ENCODE assay signal across 21 cellular contexts in the genomic region with DNA sequence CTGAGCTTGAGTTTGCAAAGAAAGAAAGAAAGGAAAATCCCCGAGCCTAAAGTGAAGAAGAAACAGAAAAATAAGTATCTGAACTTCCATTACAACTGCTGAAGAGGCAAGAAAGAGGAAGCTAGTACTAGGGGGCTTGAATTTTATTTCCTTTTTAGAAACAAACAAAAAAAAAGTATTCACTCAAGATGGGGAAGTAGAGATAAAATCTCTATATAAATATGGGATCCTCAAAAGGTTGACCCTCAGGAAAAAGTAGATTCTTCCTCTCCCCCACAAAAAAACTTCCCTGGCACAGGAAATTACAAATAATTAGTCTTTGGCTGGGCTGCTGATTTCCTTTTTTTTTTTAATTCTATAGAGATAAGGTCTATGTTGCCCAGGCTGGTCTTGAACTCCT. TPM values are rescaled to one million over a fixed set of nuclear protein-coding genes. Genes with fewer than 3 reads are reported as not detected.
DNase-seq lines count a peak whose midpoint lies in the region; ATAC-seq and TF ChIP-seq lines count a peak whose summit lies in the region.
"Had no signal": no experiment of that assay in that cellular context is flagged by ENCODE, and none has a peak within 500 bp of the region (broad histone marks: within the 10 kb centered on the region; RNA-seq: fewer than 3 reads in every experiment).

No MANE protein-coding gene starts in this region.

- H4K20me1 ChIP-seq in DOHH2 (ENCODE audit: control insufficient read depth, insufficient read depth, low read depth, low read length) (peaks cover 16% of the 10 kb centered on the region; the same call in 1 of the 2 replicates), Loucy (ENCODE audit: insufficient read depth, low read length, poor library complexity, severe bottlenecking) (peaks cover 13% of the 10 kb centered on the region)

- H3K27ac ChIP-seq in DOHH2 (ENCODE audit: low read depth, low read length), result peak overlapping the region; percentile 69
- H3K27ac ChIP-seq: colonic mucosa, pancreas, sigmoid colon had no signal

- H3K4me2 ChIP-seq in DOHH2 (ENCODE audit: low read length), result peak overlapping the region; percentile 75
- H3K4me2 ChIP-seq in Loucy (ENCODE audit: low read depth, low read length, poor library complexity, severe bottlenecking), result peak overlapping the region; percentile 39

- intact Hi-C loops in sciatic nerve (cut with DNase I), result no loop called here

- TF ChIP-seq CTCF in DOHH2 (IDR thresholded peaks at IDR 0.05; ENCODE audit: low read depth, low read length, poor library complexity, severe bottlenecking) (no peak), Loucy (conservative IDR thresholded peaks at IDR 0.05; ENCODE audit: low read length) (no peak), BE2C (IDR thresholded peaks at IDR 0.05; ENCODE audit: low read depth, low read length) (no peak)

- peaks cover 100% of the 10 kb centered on the region for H3K79me2 ChIP-seq in DOHH2 (ENCODE audit: control insufficient read depth, low read length)
- H3K79me2 ChIP-seq in Loucy (ENCODE audit: insufficient read depth, low read length), result peaks cover 91% of the 10 kb centered on the region

- H3K27me3 ChIP-seq in DOHH2 (ENCODE audit: control insufficient read depth, low read length), result no peaks in the 10 kb centered on the region
- H3K27me3 ChIP-seq in Loucy (ENCODE audit: insufficient read depth, low read length, poor library complexity, severe bottlenecking), result no peaks in the 10 kb centered on the region
- H3K27me3 ChIP-seq in BE2C, result no peaks in the 10 kb centered on the region
- H3K27me3 ChIP-seq: colonic mucosa, pancreas, sigmoid colon had no signal

- no peak for ATAC-seq in sciatic nerve
- ATAC-seq: left colon; natural killer cell treated with Interleukin-12 subunit alpha and Interleukin-12 subunit beta and Interleukin-15 and Interleukin-18, amount 100 ng/mL, for 72 hours; pancreas; stimulated activated naive CD8-positive, alpha-beta T cell treated with anti-CD3 and anti-CD28 coated beads, Interleukin-15, amount 100 ng/mL, for 72 hours had no signal

- H3K9me2 ChIP-seq in DOHH2 (replicated peaks; ENCODE audit: control insufficient read depth, low read length) (no peaks in the 10 kb centered on the region), Loucy (replicated peaks; ENCODE audit: low read depth, low read length) (no peaks in the 10 kb centered on the region)

- H3K36me3 ChIP-seq in DOHH2 (ENCODE audit: control insufficient read depth, low read length) (peaks cover 2% of the 10 kb centered on the region), Loucy (ENCODE audit: insufficient read depth, low read length) (peaks cover 3% of the 10 kb centered on the region; the same call in 1 of the 2 replicates), BE2C (no peaks in the 10 kb centered on the region)
- H3K36me3 ChIP-seq: colonic mucosa, pancreas, sigmoid colon had no signal

- H3F3A ChIP-seq in DOHH2 (ENCODE audit: control insufficient read depth, insufficient read depth) (peaks cover 9% of the 10 kb centered on the region), Loucy (ENCODE audit: low read depth) (no peaks in the 10 kb centered on the region)

- peaks cover 36% of the 10 kb centered on the region for H3K4me1 ChIP-seq in DOHH2 (ENCODE audit: control insufficient read depth, low read length)
- peaks cover 24% of the 10 kb centered on the region for H3K4me1 ChIP-seq in Loucy (ENCODE audit: insufficient read depth, low read length, poor library complexity, severe bottlenecking)
- H3K4me1 ChIP-seq in BE2C, result no peaks in the 10 kb centered on the region
- H3K4me1 ChIP-seq: colonic mucosa, sigmoid colon had no signal

- H2AFZ ChIP-seq in Loucy (ENCODE audit: low read length), result no peak overlapping the region

- DNase-seq in SKM-1 treated with dmso at 0.1 percent for 144 hours (lab: John Stamatoyannopoulos, UW; ENCODE audit: unreplicated experiment), result peak; percentile 6
- peak; percentile 16 for DNase-seq in germinal center (ENCODE audit: low spot score)
- no peak for DNase-seq in NCI-H345 treated with DMSO at 0.1 percent for 48 hours (lab: John Stamatoyannopoulos, UW; ENCODE audit: unreplicated experiment)
- no peak for DNase-seq in kidney glomerular epithelial cell (lab: John Stamatoyannopoulos, UW)
- DNase-seq in sciatic nerve (ENCODE audit: low spot score), result no peak
- no peak for DNase-seq in BE2C
- DNase-seq: activated CD4-positive, alpha-beta T cell treated with anti-CD3 and anti-CD28 coated beads for 1 hour; colonic mucosa; COR-L47; endodermal cell; left colon; NCI-H1436 treated with DMSO at 0.1 percent for 48 hours; NCI-H2171 treated with DMSO at 0.1 percent for 48 hours; pancreas; sigmoid colon; stimulated activated naive CD8-positive, alpha-beta T cell treated with anti-CD3 and anti-CD28 coated beads, Interleukin-15, amount 100 ng/mL, for 72 hours; T1000; trophoblast cell had no signal

- no peak overlapping the region for H3K9ac ChIP-seq in Loucy (ENCODE audit: low read depth, low read length, poor library complexity, severe bottlenecking)

- H3K4me3 ChIP-seq in DOHH2 (ENCODE audit: low read length) (peak overlapping the region; percentile 58), Loucy (ENCODE audit: low read length, poor library complexity, severe bottlenecking) (no peak overlapping the region), BE2C (ENCODE audit: low read depth, low read length) (no peak overlapping the region)
- H3K4me3 ChIP-seq: colonic mucosa, pancreas, sigmoid colon had no signal

- no peaks in the 10 kb centered on the region for H3K9me3 ChIP-seq in DOHH2 (ENCODE audit: control insufficient read depth, insufficient read depth, low read length)
- H3K9me3 ChIP-seq in Loucy (ENCODE audit: insufficient read depth, low read depth, low read length), result no peaks in the 10 kb centered on the region
- no peaks in the 10 kb centered on the region for H3K9me3 ChIP-seq in BE2C
- H3K9me3 ChIP-seq: colonic mucosa, pancreas, sigmoid colon had no signal

RNA-seq across cellular contexts. Expression of a gene that starts 16.0 kb away (rescaled TPM):
- total RNA-seq in sciatic nerve, result 34.5 TPM
- 133 TPM for polyA plus RNA-seq in BE2C (2012; ENCODE audit: insufficient read depth, insufficient read length, low read depth)

Comparison
In these comparisons a context has a peak if more than half of its experiments do, and no peak if none do; other contexts are left out.
1. DNase-seq: peak in SKM-1 treated with dmso at 0.1 percent for 144 hours (single experiment) and germinal center (single experiment); none in NCI-H345 treated with DMSO at 0.1 percent for 48 hours (single experiment), kidney glomerular epithelial cell (single experiment), sciatic nerve (single experiment) and BE2C (single experiment).